In the genomic region with DNA sequence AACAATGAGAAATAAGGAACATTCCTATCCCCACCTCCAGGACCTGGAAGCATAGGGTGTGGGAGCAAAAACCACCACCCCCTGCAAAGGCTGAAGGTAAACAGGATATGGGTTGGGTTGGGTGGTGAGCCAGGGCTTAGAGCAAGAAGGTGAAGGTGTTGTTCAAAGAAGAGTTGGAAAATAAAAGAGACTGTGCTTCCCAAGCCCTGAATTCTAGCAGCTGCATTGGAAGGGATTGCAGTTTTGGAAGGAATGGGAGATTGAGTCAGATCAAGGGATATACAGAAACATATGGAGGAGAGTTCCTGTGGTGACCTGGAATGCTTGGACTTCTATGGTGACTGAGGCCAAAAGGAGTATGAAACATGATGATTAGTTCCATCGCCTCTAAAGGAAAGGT, we compare ENCODE assay signal across 15 cellular contexts. TPM values are rescaled to one million over a fixed set of nuclear protein-coding genes. Genes with fewer than 3 reads are reported as not detected.
DNase-seq lines count a peak whose midpoint lies in the region; FAIRE-seq and TF ChIP-seq lines count a peak whose summit lies in the region.
"Had no signal": no experiment of that assay in that cellular context is flagged by ENCODE, and none has a peak within 500 bp of the region (broad histone marks: within the 10 kb centered on the region; RNA-seq: fewer than 3 reads in every experiment).

No MANE protein-coding gene starts in this region.

- H4K20me1 ChIP-seq in neural progenitor cell (ENCODE audit: low read depth), result no peaks in the 10 kb centered on the region

- H3K9me3 ChIP-seq in CD8-positive, alpha-beta memory T cell (ENCODE audit: low read length), result no peaks in the 10 kb centered on the region
- H3K9me3 ChIP-seq in neural progenitor cell (ENCODE audit: low read depth) (no peaks in the 10 kb centered on the region), small intestine (ENCODE audit: control insufficient read depth, low read depth) (no peaks in the 10 kb centered on the region)

- no peak overlapping the region for H3K27ac ChIP-seq in CD8-positive, alpha-beta memory T cell (ENCODE audit: low read depth, low read length)
- H3K27ac ChIP-seq in neural progenitor cell, result no peak overlapping the region
- H3K27ac ChIP-seq in small intestine (ENCODE audit: low read depth in 1 of 2, low read length in 1 of 2), result no peak overlapping the region
- H3K27ac ChIP-seq: dorsolateral prefrontal cortex, hepatocyte had no signal

- H3K27me3 Mint-ChIP-seq in CD8-positive, alpha-beta memory T cell, result peaks cover 0 to 2% of the 10 kb centered on the region in 2 donors
- no peaks in the 10 kb centered on the region for H3K27me3 Mint-ChIP-seq in neural progenitor cell (ENCODE audit: insufficient read depth, low read depth)

- TF ChIP-seq CTCF in bronchial epithelial cell (IDR thresholded peaks at IDR 0.05; ENCODE audit: insufficient read depth, low read length, severe bottlenecking), result no peak
- TF ChIP-seq CTCF in neural progenitor cell (IDR thresholded peaks at IDR 0.05), result no peak

- CTCF ChIA-PET in CD8-positive, alpha-beta memory T cell (lab: Charles Lee), result interaction anchor here (1.8 kb wide), 1 partner anchor 69 kb away, joined by 6 read pairs; no protein-coding TSS in a partner anchor

- POLR2A ChIA-PET in CD8-positive, alpha-beta memory T cell (lab: Charles Lee), result no interaction called here

- H3F3A ChIP-seq in neural progenitor cell (ENCODE audit: low read depth), result no peaks in the 10 kb centered on the region

- 86 to 96% (median 91%) methylated on average over 1 of the region's 1 CpG for WGBS in small intestine, 3 donors

- DNase-seq in CD8-positive, alpha-beta memory T cell, result no peak
- DNase-seq in HT1080 (ENCODE audit: low read depth) (peak; percentile 65), bronchial epithelial cell (ENCODE audit: low read depth) (peak; percentile 78), kidney tubule cell (ENCODE audit: low spot score) (peak; percentile 60), NCI-H1105 treated with DMSO at 0.1 percent for 48 hours (lab: John Stamatoyannopoulos, UW) (no peak), neural progenitor cell (ENCODE audit: low spot score) (no peak), dermis blood vessel endothelial cell (no peak), small intestine (no peak)
- DNase-seq: dorsolateral prefrontal cortex, NCI-H1092, NCI-H524, SHP77 had no signal

- no peak overlapping the region for H3K9ac ChIP-seq in neural progenitor cell

- no peak overlapping the region for H2AFZ ChIP-seq in neural progenitor cell (replicated peaks)
- H2AFZ ChIP-seq: hepatocyte had no signal

- H3K4me1 Mint-ChIP-seq in CD8-positive, alpha-beta memory T cell, result peaks cover 0 to 4% (median 0%) of the 10 kb centered on the region in 3 donors
- peaks cover 2% of the 10 kb centered on the region for H3K4me1 Mint-ChIP-seq in neural progenitor cell

- peak; percentile 23 for FAIRE-seq in bronchial epithelial cell (lab: Jason Lieb, UNC)
- FAIRE-seq in small intestine (lab: Jason Lieb, UNC), result no peak
- FAIRE-seq: GM12891, H1 had no signal

- H3K36me3 Mint-ChIP-seq in CD8-positive, alpha-beta memory T cell, result no peaks in the 10 kb centered on the region
- no peaks in the 10 kb centered on the region for H3K36me3 Mint-ChIP-seq in neural progenitor cell

- no peak overlapping the region for H3K27ac Mint-ChIP-seq in CD8-positive, alpha-beta memory T cell
- H3K27ac Mint-ChIP-seq in neural progenitor cell, result no peak overlapping the region

- H3K4me3 ChIP-seq in CD8-positive, alpha-beta memory T cell (ENCODE audit: low read length), result peak overlapping the region; percentile 24
- H3K4me3 ChIP-seq in bronchial epithelial cell (ENCODE audit: low read depth, low read length), result no peak overlapping the region
- no peak overlapping the region for H3K4me3 ChIP-seq in neural progenitor cell
- no peak overlapping the region for H3K4me3 ChIP-seq in small intestine (ENCODE audit: low read depth in 1 of 2, low read length in 2 of 2)
- H3K4me3 ChIP-seq: dorsolateral prefrontal cortex, hepatocyte had no signal

- H3K9me3 Mint-ChIP-seq in CD8-positive, alpha-beta memory T cell, result no peaks in the 10 kb centered on the region
- H3K9me3 Mint-ChIP-seq in neural progenitor cell, result no peaks in the 10 kb centered on the region

- H3K4me2 ChIP-seq in neural progenitor cell, result no peak overlapping the region
- H3K4me2 ChIP-seq: hepatocyte had no signal

- H3K4me3 Mint-ChIP-seq in CD8-positive, alpha-beta memory T cell, result no peak overlapping the region
- no peak overlapping the region for H3K4me3 Mint-ChIP-seq in neural progenitor cell

- no peaks in the 10 kb centered on the region for H3K36me3 ChIP-seq in CD8-positive, alpha-beta memory T cell (ENCODE audit: insufficient read depth, low read length)
- H3K36me3 ChIP-seq in bronchial epithelial cell (ENCODE audit: control insufficient read depth, insufficient read depth, low read length) (no peaks in the 10 kb centered on the region), neural progenitor cell (no peaks in the 10 kb centered on the region), small intestine (ENCODE audit: control insufficient read depth in 2 of 2, insufficient read depth in 2 of 2, low read length in 2 of 2) (no peaks in the 10 kb centered on the region)

- no peaks in the 10 kb centered on the region for H3K27me3 ChIP-seq in CD8-positive, alpha-beta memory T cell (ENCODE audit: insufficient read depth, low read length, poor library complexity, severe bottlenecking)
- no peaks in the 10 kb centered on the region for H3K27me3 ChIP-seq in bronchial epithelial cell (ENCODE audit: control insufficient read depth, insufficient read depth, low read length)
- H3K27me3 ChIP-seq in neural progenitor cell, result peaks cover 58% of the 10 kb centered on the region
- no peaks in the 10 kb centered on the region for H3K27me3 ChIP-seq in small intestine (ENCODE audit: control insufficient read depth in 2 of 2, insufficient read depth in 2 of 2, low read length in 2 of 2)
- H3K27me3 ChIP-seq: hepatocyte had no signal

- H3K79me2 ChIP-seq in neural progenitor cell (ENCODE audit: low read depth), result no peaks in the 10 kb centered on the region
- H3K79me2 ChIP-seq: hepatocyte had no signal

- H3K4me1 ChIP-seq in CD8-positive, alpha-beta memory T cell (ENCODE audit: insufficient read depth, low read length), result peaks cover 30% of the 10 kb centered on the region
- H3K4me1 ChIP-seq in neural progenitor cell (no peaks in the 10 kb centered on the region), small intestine (ENCODE audit: control insufficient read depth in 2 of 2, insufficient read depth in 1 of 2, low read depth in 1 of 2, low read length in 1 of 2) (no peaks in the 10 kb centered on the region)

RNA-seq across cellular contexts. Expression of a gene that starts 24.7 kb away (rescaled TPM):
- total RNA-seq in CD8-positive, alpha-beta memory T cell, result 10 to 100 TPM; 77.4 to 81.6 TPM
- polyA plus RNA-seq in CD8-positive, alpha-beta memory T cell, result 19.3 TPM
- total RNA-seq in HT1080 (2014; rRNA removed; shearing (Covaris generic)), result 1.8 and 1.9 TPM in 2 replicates
- polyA plus RNA-seq in HT1080 (2015; cell fraction: cytosol; rRNA removed), result 0.14 TPM in 1 of 2 replicates, not detected in the other
- polyA plus RNA-seq in HT1080 (2015; cell fraction: nucleus; rRNA removed), result 0.25 and 1.5 TPM in 2 replicates
- total RNA-seq in bronchial epithelial cell (35.7 and 44.8 TPM in 2 replicates), neural progenitor cell (ENCODE audit: low replicate concordance) (15.2 and 21.6 TPM in 2 replicates), dermis blood vessel endothelial cell (19.2 and 36.9 TPM in 2 replicates)
- polyA plus RNA-seq in small intestine, result 10 to 100 TPM in 1 of 3 donors, 1 to 10 TPM in 2; 3.0 to 15.3 (median 5.8) TPM

Comparison
In these comparisons a context has a peak if more than half of its experiments do, and no peak if none do; other contexts are left out.
1. DNase-seq: peak in HT1080 (single experiment), bronchial epithelial cell (single experiment) and kidney tubule cell (single experiment); none in CD8-positive, alpha-beta memory T cell (0 of 5), NCI-H1105 treated with DMSO at 0.1 percent for 48 hours (single experiment), neural progenitor cell (single experiment), dermis blood vessel endothelial cell (single experiment) and small intestine (single experiment).